Comparison of ENCODE assay signal across 8 cellular contexts in genomic region chr2:173159794-173160463, GRCh38.
A peak's percentile ranks its signal among the peaks of the same experiment; 100 is the strongest.
DNase-seq lines count a peak whose midpoint lies in the region; ATAC-seq and TF ChIP-seq lines count a peak whose summit lies in the region.

No MANE protein-coding gene starts in this region.

- TF ChIP-seq CTCF in left ventricle myocardium inferior (IDR thresholded peaks at IDR 0.05; ENCODE audit: borderline replicate concordance) (no peak), smooth muscle cell (IDR thresholded peaks at IDR 0.05; ENCODE audit: borderline replicate concordance, insufficient read depth, poor library complexity, severe bottlenecking) (no peak)

- H3K79me2 ChIP-seq in smooth muscle cell (ENCODE audit: low read depth), result peaks cover 5% of the 10 kb centered on the region

- peak overlapping the region; percentile 0 for H3K9ac ChIP-seq in smooth muscle cell (ENCODE audit: low read depth)

- H3K36me3 ChIP-seq in left ventricle myocardium inferior, result peaks cover 10% of the 10 kb centered on the region
- H3K36me3 ChIP-seq in smooth muscle cell (ENCODE audit: low read depth), result no peaks in the 10 kb centered on the region

- peaks cover 65% of the 10 kb centered on the region for H3K4me1 ChIP-seq in left ventricle myocardium inferior
- H3K4me1 ChIP-seq in smooth muscle cell (ENCODE audit: low read depth), result peaks cover 10% of the 10 kb centered on the region

- H3K27me3 ChIP-seq in left ventricle myocardium inferior (ENCODE audit: low read depth) (no peaks in the 10 kb centered on the region), smooth muscle cell (ENCODE audit: low read depth) (no peaks in the 10 kb centered on the region)

- H3K4me3 ChIP-seq in left ventricle myocardium inferior (no peak overlapping the region), smooth muscle cell (no peak overlapping the region)

- peaks cover 23% of the 10 kb centered on the region for H3F3A ChIP-seq in smooth muscle cell (ENCODE audit: low read depth)

- peak overlapping the region; percentile 68 for H3K4me2 ChIP-seq in smooth muscle cell

- intact Hi-C loops in left ventricle myocardium inferior (cut with micrococcal nuclease), result no loop called here

- H4K20me1 ChIP-seq in smooth muscle cell (ENCODE audit: low read depth), result no peaks in the 10 kb centered on the region

- H3K27ac ChIP-seq in left ventricle myocardium inferior (replicated peaks), result peak overlapping the region; percentile 69
- peak overlapping the region; percentile 77 for H3K27ac ChIP-seq in smooth muscle cell (ENCODE audit: low read depth)

- H2AFZ ChIP-seq in smooth muscle cell (ENCODE audit: low read depth), result no peak overlapping the region

- 4% methylated on average over 1 of the region's 1 CpG for WGBS in smooth muscle cell (ENCODE audit: low lambda C conversion rate)

- POLR2A ChIA-PET in HEK293T (lab: Yijun Ruan, JAX), result no interaction called here

- ATAC-seq in HG03354 (IDR thresholded peaks at IDR 0.05; ENCODE audit: poor library complexity, severe bottlenecking, unreplicated experiment) (no peak), HG02973 (IDR thresholded peaks at IDR 0.05; ENCODE audit: unreplicated experiment) (no peak)

- DNase-seq in HEK293T (ENCODE audit: extremely low spot score) (peak; percentile 10), T1000 (lab: John Stamatoyannopoulos, UW) (peak; percentile 67), left ventricle myocardium inferior (peak; percentile 80), smooth muscle cell (lab: John Stamatoyannopoulos, UW; ENCODE audit: unreplicated experiment) (peak; percentile 1), NCI-H524 treated with DMSO at 0.1 percent for 48 hours (lab: John Stamatoyannopoulos, UW) (no peak), NOMO-1 (lab: John Stamatoyannopoulos, UW; ENCODE audit: unreplicated experiment in 2 of 2) (no peak)

- CTCF ChIA-PET in HEK293T (lab: Yijun Ruan, JAX), result no interaction called here

- H3K9me3 ChIP-seq in left ventricle myocardium inferior (replicated peaks) (peaks cover 5% of the 10 kb centered on the region), smooth muscle cell (replicated peaks; ENCODE audit: low read depth) (no peaks in the 10 kb centered on the region)

TF ChIP-seq in HEK293T, 16 proteins besides CTCF, POLR2A, EP300 and RAD21:
- TF ChIP-seq NFRKB (IDR thresholded peaks at IDR 0.05) (no peak), FOXM1 (IDR thresholded peaks at IDR 0.05; ENCODE audit: borderline replicate concordance) (no peak), FOXA1 (IDR thresholded peaks at IDR 0.05) (no peak), FOXK2 (IDR thresholded peaks at IDR 0.05) (no peak), L3MBTL2 (conservative IDR thresholded peaks at IDR 0.05) (no peak), SP1 (IDR thresholded peaks at IDR 0.05) (no peak), ARNT (IDR thresholded peaks at IDR 0.05) (no peak), HDGF (IDR thresholded peaks at IDR 0.05; ENCODE audit: borderline replicate concordance) (no peak), LEF1 (IDR thresholded peaks at IDR 0.05; ENCODE audit: borderline replicate concordance) (no peak), BHLHE40 (IDR thresholded peaks at IDR 0.05; ENCODE audit: borderline replicate concordance) (no peak), TARDBP (IDR thresholded peaks at IDR 0.05) (no peak), ZNF384 (IDR thresholded peaks at IDR 0.05) (no peak), ELF4 (IDR thresholded peaks at IDR 0.05) (no peak), CTBP1 (IDR thresholded peaks at IDR 0.05; ENCODE audit: borderline replicate concordance) (no peak), PKNOX1 (IDR thresholded peaks at IDR 0.05) (no peak), SUZ12 (IDR thresholded peaks at IDR 0.05) (no peak)

Comparison
In these comparisons a context has a peak if more than half of its experiments do, and no peak if none do; other contexts are left out.
1. DNase-seq: peak in HEK293T (single experiment), T1000 (single experiment), left ventricle myocardium inferior (single experiment) and smooth muscle cell (single experiment); none in NCI-H524 treated with DMSO at 0.1 percent for 48 hours (single experiment) and NOMO-1 (0 of 2).